ENCODE assay signal across 18 cellular contexts in the genomic region with DNA sequence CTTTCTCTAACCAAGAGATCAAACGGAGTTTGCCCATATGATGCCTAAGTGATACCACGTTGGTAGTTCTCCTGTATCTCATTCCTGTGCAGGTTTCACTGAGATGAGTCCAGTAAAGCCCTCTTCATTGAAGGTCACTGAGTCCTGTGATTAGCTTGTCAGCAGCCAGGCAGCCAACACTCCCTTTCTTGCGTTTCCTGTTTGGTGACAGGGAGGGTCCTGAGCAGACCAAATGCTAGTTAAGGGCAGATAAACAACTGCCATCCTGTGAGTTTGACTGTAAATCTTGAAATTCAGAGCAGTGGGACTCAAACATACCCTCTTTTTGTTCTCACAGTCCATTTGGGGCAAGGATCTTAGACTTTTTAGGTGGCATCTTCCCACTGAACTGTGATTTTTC.
"Had no signal": no experiment of that assay in that cellular context is flagged by ENCODE, and none has a peak within 500 bp of the region (broad histone marks: within the 10 kb centered on the region; RNA-seq: fewer than 3 reads in every experiment).

No MANE protein-coding gene starts in this region.

- H3K27me3 Mint-ChIP-seq: stimulated activated naive CD8-positive, alpha-beta T cell treated with anti-CD3 and anti-CD28 coated beads, Interleukin-15, amount 100 ng/mL, for 72 hours had no signal

- H3K27ac ChIP-seq: esophagus squamous epithelium, gastroesophageal sphincter, left ventricle myocardium inferior, neutrophil, testis, tibial nerve had no signal

- H3K9me3 Mint-ChIP-seq: nephron had no signal

- H3K4me1 ChIP-seq: esophagus squamous epithelium, gastroesophageal sphincter, testis, tibial nerve had no signal

- H3K27ac Mint-ChIP-seq: naive B cell; nephron; stimulated activated naive B cell treated with anti-CD40 and anti-IgM and Interleukin-4, amounts not matched to agents 10 μg/mL and 1 μg/mL and 100 μg/mL, for 72 hours; stimulated activated naive CD8-positive, alpha-beta T cell treated with anti-CD3 and anti-CD28 coated beads, Interleukin-15, amount 100 ng/mL, for 72 hours had no signal

- H3K9me3 ChIP-seq: neutrophil, testis had no signal

- DNase-seq: dermis blood vessel endothelial cell; esophagus squamous epithelium; foreskin fibroblast; glutamatergic neuron; left ventricle myocardium inferior; mesendoderm; naive B cell; posterior cingulate gyrus; stimulated activated CD4-positive, alpha-beta T cell treated with anti-CD3 and anti-CD28 coated beads, Interleukin-2, amount 100 ng/mL, for 24 hours; stimulated activated CD4-positive, alpha-beta T cell treated with anti-CD3 and anti-CD28 coated beads, Interleukin-4, amount 100 ng/mL, for 4 hours; stimulated activated naive B cell treated with anti-CD40 and anti-IgM and Interleukin-4, amounts not matched to agents 10 μg/mL and 1 μg/mL and 100 μg/mL, for 72 hours; stimulated activated naive CD8-positive, alpha-beta T cell treated with anti-CD3 and anti-CD28 coated beads, Interleukin-15, amount 100 ng/mL, for 72 hours; testis had no signal

- H3K4me3 ChIP-seq: esophagus squamous epithelium, gastroesophageal sphincter, left ventricle myocardium inferior, testis, tibial nerve had no signal

- H3K27me3 ChIP-seq: esophagus squamous epithelium, gastroesophageal sphincter, testis, tibial nerve had no signal

- ATAC-seq: gastroesophageal sphincter; sciatic nerve; stimulated activated naive B cell treated with anti-CD40 and anti-IgM and Interleukin-4, amounts not matched to agents 10 μg/mL and 1 μg/mL and 100 μg/mL, for 72 hours; stimulated activated naive CD8-positive, alpha-beta T cell treated with anti-CD3 and anti-CD28 coated beads, Interleukin-15, amount 100 ng/mL, for 72 hours had no signal

- H3K4me1 Mint-ChIP-seq: naive B cell; nephron; stimulated activated naive B cell treated with anti-CD40 and anti-IgM and Interleukin-4, amounts not matched to agents 10 μg/mL and 1 μg/mL and 100 μg/mL, for 72 hours; stimulated activated naive CD8-positive, alpha-beta T cell treated with anti-CD3 and anti-CD28 coated beads, Interleukin-15, amount 100 ng/mL, for 72 hours had no signal

- H3K4me3 Mint-ChIP-seq: naive B cell; nephron; stimulated activated naive B cell treated with anti-CD40 and anti-IgM and Interleukin-4, amounts not matched to agents 10 μg/mL and 1 μg/mL and 100 μg/mL, for 72 hours; stimulated activated naive CD8-positive, alpha-beta T cell treated with anti-CD3 and anti-CD28 coated beads, Interleukin-15, amount 100 ng/mL, for 72 hours had no signal

- H3K36me3 ChIP-seq: esophagus squamous epithelium, gastroesophageal sphincter, left ventricle myocardium inferior, neutrophil, tibial nerve had no signal
